Comparison of ENCODE assay signal across 22 cellular contexts in genomic region chr4:6475492-6476020, GRCh38. TPM values are rescaled to one million over a fixed set of nuclear protein-coding genes. Genes with fewer than 3 reads are reported as not detected.
DNase-seq lines count a peak whose midpoint lies in the region; ATAC-seq and TF ChIP-seq lines count a peak whose summit lies in the region.
"Had no signal": no experiment of that assay in that cellular context is flagged by ENCODE, and none has a peak within 500 bp of the region (broad histone marks: within the 10 kb centered on the region; RNA-seq: fewer than 3 reads in every experiment).

No MANE protein-coding gene starts in this region.

- H3K4me3 ChIP-seq in right atrium auricular region, result no peak overlapping the region
- H3K4me3 ChIP-seq: HAP-1, MG63 had no signal

- peak; percentile 28 for DNase-seq in right atrium auricular region (ENCODE audit: low spot score)
- DNase-seq in left ventricle myocardium superior, result no peak
- peak; percentile 39 for DNase-seq in islet precursor cell
- peak; percentile 6 for DNase-seq in progenitor cell of endocrine pancreas (ENCODE audit: low spot score, unreplicated experiment)
- DNase-seq in T-helper 2 cell treated with Interferon-gamma antibody and Interleukin-4, amounts not matched to agents 5 μg/mL and 100 μg/mL, for 36 hours (ENCODE audit: low spot score), result no peak
- no peak for DNase-seq in RKO (ENCODE audit: low spot score)
- DNase-seq: DMS79 treated with DMSO at 0.1 percent for 48 hours, Kasumi-1, MG63, NCI-H1048, NCI-H1436, NCI-H1930, NCI-H226, NCI-H524, NCI-H82, OCI-M1, RPMI8226, SHP77 treated with DMSO at 0.1 percent for 48 hours had no signal

- no peak for TF ChIP-seq CTCF in right atrium auricular region (IDR thresholded peaks at IDR 0.05)
- no peak for TF ChIP-seq CTCF in progenitor cell of endocrine pancreas (IDR thresholded peaks at IDR 0.05; ENCODE audit: unreplicated experiment)

- H3K4me1 Mint-ChIP-seq in progenitor cell of endocrine pancreas (ENCODE audit: low read depth), result no peaks in the 10 kb centered on the region
- H3K4me1 Mint-ChIP-seq in T-helper 2 cell treated with Interferon-gamma antibody and Interleukin-4, amounts not matched to agents 5 μg/mL and 100 μg/mL, for 36 hours (ENCODE audit: low read depth), result no peaks in the 10 kb centered on the region

- no peak overlapping the region for H3K27ac ChIP-seq in right atrium auricular region
- H3K27ac ChIP-seq: C4-2B had no signal

- intact Hi-C loops in left ventricle myocardium superior (cut with micrococcal nuclease), result no loop called here

- H3K36me3 ChIP-seq in right atrium auricular region, result no peaks in the 10 kb centered on the region
- H3K36me3 ChIP-seq: HAP-1, MG63 had no signal

- no peaks in the 10 kb centered on the region for H3K9me3 Mint-ChIP-seq in progenitor cell of endocrine pancreas (ENCODE audit: low read depth)
- H3K9me3 Mint-ChIP-seq in T-helper 2 cell treated with Interferon-gamma antibody and Interleukin-4, amounts not matched to agents 5 μg/mL and 100 μg/mL, for 36 hours, result no peaks in the 10 kb centered on the region

- ATAC-seq in left ventricle myocardium superior, result no peak
- no peak for ATAC-seq in GM18519 (IDR thresholded peaks at IDR 0.05; ENCODE audit: low FRiP score, unreplicated experiment)

- no peaks in the 10 kb centered on the region for H3K36me3 Mint-ChIP-seq in progenitor cell of endocrine pancreas (ENCODE audit: insufficient read depth)
- no peaks in the 10 kb centered on the region for H3K36me3 Mint-ChIP-seq in T-helper 2 cell treated with Interferon-gamma antibody and Interleukin-4, amounts not matched to agents 5 μg/mL and 100 μg/mL, for 36 hours (ENCODE audit: low read depth)

- no peak overlapping the region for H3K4me3 Mint-ChIP-seq in progenitor cell of endocrine pancreas (ENCODE audit: low read depth)
- H3K4me3 Mint-ChIP-seq in T-helper 2 cell treated with Interferon-gamma antibody and Interleukin-4, amounts not matched to agents 5 μg/mL and 100 μg/mL, for 36 hours, result no peak overlapping the region

- peaks cover 50% of the 10 kb centered on the region for H3K27me3 Mint-ChIP-seq in progenitor cell of endocrine pancreas
- peaks cover 30% of the 10 kb centered on the region for H3K27me3 Mint-ChIP-seq in T-helper 2 cell treated with Interferon-gamma antibody and Interleukin-4, amounts not matched to agents 5 μg/mL and 100 μg/mL, for 36 hours (ENCODE audit: low read depth)

- peaks cover 0 to 4% of the 10 kb centered on the region in 2 donors for H3K27me3 ChIP-seq in right atrium auricular region
- H3K27me3 ChIP-seq: MG63 had no signal

- H3K9me3 ChIP-seq in right atrium auricular region, result no peaks in the 10 kb centered on the region
- H3K9me3 ChIP-seq: HAP-1, MG63 had no signal

- peaks cover 0 to 13% of the 10 kb centered on the region in 2 donors for H3K4me1 ChIP-seq in right atrium auricular region
- H3K4me1 ChIP-seq: HAP-1 had no signal

- H3K27ac Mint-ChIP-seq in progenitor cell of endocrine pancreas, result no peak overlapping the region
- no peak overlapping the region for H3K27ac Mint-ChIP-seq in T-helper 2 cell treated with Interferon-gamma antibody and Interleukin-4, amounts not matched to agents 5 μg/mL and 100 μg/mL, for 36 hours

RNA-seq across cellular contexts. Expression of gene PPP2R2C, which starts 3.1 kb away (rescaled TPM):
- total RNA-seq in right atrium auricular region (1 to 10 TPM; 4.6 to 5.7 TPM), left ventricle myocardium superior (8.6 TPM), progenitor cell of endocrine pancreas (0.19 and 0.29 TPM in 2 replicates)
- total RNA-seq: A673 had no signal

Comparison
In these comparisons a context has a peak if more than half of its experiments do, and no peak if none do; other contexts are left out.
1. DNase-seq: peak in right atrium auricular region (single experiment), islet precursor cell (single experiment) and progenitor cell of endocrine pancreas (single experiment); none in left ventricle myocardium superior (single experiment), T-helper 2 cell treated with Interferon-gamma antibody and Interleukin-4, amounts not matched to agents 5 μg/mL and 100 μg/mL, for 36 hours (single experiment) and RKO (single experiment).